Comparison of ENCODE assay signal across 29 cellular contexts in genomic region chr7:155597753-155598140, GRCh38. TPM values are rescaled to one million over a fixed set of nuclear protein-coding genes. Genes with fewer than 3 reads are reported as not detected.
DNase-seq lines count a peak whose midpoint lies in the region; ATAC-seq and TF ChIP-seq lines count a peak whose summit lies in the region.
"Had no signal": no experiment of that assay in that cellular context is flagged by ENCODE, and none has a peak within 500 bp of the region (broad histone marks: within the 10 kb centered on the region; RNA-seq: fewer than 3 reads in every experiment).

No MANE protein-coding gene starts in this region.

- H2BK15ac ChIP-seq in neuronal stem cell (ENCODE audit: low read length): no peak overlapping the region

- no peak overlapping the region for H2AK5ac ChIP-seq in neuronal stem cell (ENCODE audit: low read depth, low read length)

- H3K4me3 ChIP-seq in ascending aorta (no peak overlapping the region), neuronal stem cell (ENCODE audit: low read length in 2 of 2) (no peak overlapping the region)
- H3K4me3 ChIP-seq: adrenal gland, testis had no signal

- no peak overlapping the region for H4K91ac ChIP-seq in neuronal stem cell (ENCODE audit: low read depth, low read length, poor library complexity)

- H3K4me2 ChIP-seq in neuronal stem cell (ENCODE audit: insufficient read depth, low read length, poor library complexity, severe bottlenecking): no peak overlapping the region

- H2AFZ ChIP-seq in neuronal stem cell (ENCODE audit: low read length): no peak overlapping the region

- no peak overlapping the region for H3K14ac ChIP-seq in neuronal stem cell (ENCODE audit: low read length)

- H3K18ac ChIP-seq in neuronal stem cell (ENCODE audit: low read length): no peak overlapping the region

- no peak overlapping the region for H3K4me3 Mint-ChIP-seq in HFFc6
- H3K4me3 Mint-ChIP-seq: activated CD8-positive, alpha-beta T cell treated with anti-CD3 and anti-CD28 coated beads for 36 hours; CD4-positive, alpha-beta T cell; memory B cell; naive thymus-derived CD4-positive, alpha-beta T cell; stimulated activated naive B cell treated with anti-CD40 and anti-IgM and Interleukin-4, amounts not matched to agents 10 μg/mL and 1 μg/mL and 100 μg/mL, for 72 hours had no signal

- H3K4ac ChIP-seq in neuronal stem cell (ENCODE audit: low read length): no peak overlapping the region

- H4K8ac ChIP-seq in neuronal stem cell (ENCODE audit: low read depth, low read length): no peak overlapping the region

- H3K9me3 ChIP-seq in ascending aorta: no peaks in the 10 kb centered on the region
- H3K9me3 ChIP-seq in neuronal stem cell (replicated peaks in 1 of 2; ENCODE audit: control insufficient read depth in 2 of 2, insufficient read depth in 1 of 2, low read depth in 1 of 2, low read length in 2 of 2): no peaks in the 10 kb centered on the region
- H3K9me3 ChIP-seq: adrenal gland, testis had no signal

- H2BK120ac ChIP-seq in neuronal stem cell (ENCODE audit: low read depth, low read length): no peak overlapping the region

- DNase-seq in HuH-7.5 (ENCODE audit: low spot score): peak; percentile 47
- no peak for DNase-seq in epithelial cell of prostate (ENCODE audit: low read depth, low spot score)
- DNase-seq in left lobe of liver (ENCODE audit: low spot score): peak; percentile 61
- DNase-seq in renal cortical epithelial cell (ENCODE audit: low read depth): peak; percentile 94
- no peak for DNase-seq in HFFc6
- DNase-seq in epidermal melanocyte (ENCODE audit: insufficient read length, low spot score): no peak
- no peak for DNase-seq in ascending aorta (ENCODE audit: low spot score in 2 of 2)
- no peak for DNase-seq in neuronal stem cell (ENCODE audit: low spot score)
- DNase-seq: activated CD8-positive, alpha-beta T cell treated with anti-CD3 and anti-CD28 coated beads for 36 hours; activated gamma-delta T cell treated with Interleukin-2 at 50 U/mL for 16 hours; activated T-cell treated with anti-CD3 and anti-CD28 coated beads, Interleukin-2, amount 50 U/mL, for 1 hour; CD4-positive, alpha-beta T cell; dermis blood vessel endothelial cell; foreskin melanocyte; hippocampal formation; Karpas-422; MV-4-11; naive thymus-derived CD4-positive, alpha-beta T cell; NCI-H1694 treated with DMSO at 0.1 percent for 48 hours; NCI-H2227 treated with DMSO at 0.1 percent for 48 hours; NCI-H82; OCI-M1; stimulated activated CD4-positive, alpha-beta T cell treated with anti-CD3 and anti-CD28 coated beads, Interleukin-1b, Interleukin-23, amount 100 ng/mL, for 48 hours; stimulated activated naive B cell treated with anti-CD40 and anti-IgM and Interleukin-4, amounts not matched to agents 10 μg/mL and 1 μg/mL and 100 μg/mL, for 72 hours; testis had no signal

- H2BK12ac ChIP-seq in neuronal stem cell (ENCODE audit: low read length): no peak overlapping the region

- H3K23ac ChIP-seq in neuronal stem cell (ENCODE audit: low read depth, low read length, poor library complexity): no peak overlapping the region

- H3K27me3 Mint-ChIP-seq in HFFc6 (ENCODE audit: insufficient read depth): peaks cover 17% of the 10 kb centered on the region

- no peak overlapping the region for H3K27ac Mint-ChIP-seq in HFFc6
- H3K27ac Mint-ChIP-seq: activated CD8-positive, alpha-beta T cell treated with anti-CD3 and anti-CD28 coated beads for 36 hours; CD4-positive, alpha-beta T cell; memory B cell; naive thymus-derived CD4-positive, alpha-beta T cell; stimulated activated naive B cell treated with anti-CD40 and anti-IgM and Interleukin-4, amounts not matched to agents 10 μg/mL and 1 μg/mL and 100 μg/mL, for 72 hours had no signal

- H2BK5ac ChIP-seq in neuronal stem cell (ENCODE audit: low read length): no peak overlapping the region

- peak; percentile 75 for ATAC-seq in left lobe of liver
- ATAC-seq: naive thymus-derived CD4-positive, alpha-beta T cell; Right ventricle myocardium inferior; stimulated activated naive B cell treated with anti-CD40 and anti-IgM and Interleukin-4, amounts not matched to agents 10 μg/mL and 1 μg/mL and 100 μg/mL, for 72 hours had no signal

- H3K4me1 ChIP-seq in ascending aorta (no peaks in the 10 kb centered on the region), neuronal stem cell (ENCODE audit: control insufficient read depth in 2 of 2, insufficient read depth in 1 of 2, low read depth in 1 of 2, low read length in 2 of 2) (peaks cover 6 to 7% of the 10 kb centered on the region in 2 donors)
- H3K4me1 ChIP-seq: testis had no signal

- TF ChIP-seq CTCF in HFFc6 (IDR thresholded peaks at IDR 0.05) (no peak), ascending aorta (IDR thresholded peaks at IDR 0.05) (no peak)

- H3K9ac ChIP-seq in neuronal stem cell (ENCODE audit: low read depth, low read length, poor library complexity): no peak overlapping the region

- peaks cover 15% of the 10 kb centered on the region; the same call in 1 of the 2 replicates for H3K4me1 Mint-ChIP-seq in HFFc6 (ENCODE audit: low read depth)

- no peaks in the 10 kb centered on the region for H3K27me3 ChIP-seq in ascending aorta
- H3K27me3 ChIP-seq in neuronal stem cell (ENCODE audit: control insufficient read depth in 3 of 3, insufficient read depth in 3 of 3, low read depth in 1 of 3, low read length in 3 of 3): no peaks in the 10 kb centered on the region
- H3K27me3 ChIP-seq: testis had no signal

- intact Hi-C loops in ascending aorta (cut with DNase I): loop anchor here (1.0 to 2.0 kb wide), 2 partner anchors 141 to 171 kb away; no protein-coding TSS in a partner anchor

- H3K36me3 ChIP-seq in ascending aorta: no peaks in the 10 kb centered on the region
- no peaks in the 10 kb centered on the region for H3K36me3 ChIP-seq in neuronal stem cell (replicated peaks in 1 of 2; ENCODE audit: control insufficient read depth in 2 of 2, insufficient read depth in 2 of 2, low read length in 2 of 2)
- H3K36me3 ChIP-seq: adrenal gland had no signal

- no CpG with 5 or more reads among the region's 1 CpG for WGBS in neuronal stem cell (ENCODE audit: extremely low coverage in 2 of 2, insufficient read length in 2 of 2, insufficient replicate concordance in 1 of 2), 2 donors

- H3K79me1 ChIP-seq in neuronal stem cell (ENCODE audit: low read depth, low read length): no peaks in the 10 kb centered on the region

- H3K9me3 Mint-ChIP-seq in HFFc6: no peaks in the 10 kb centered on the region
- H3K9me3 Mint-ChIP-seq: activated CD8-positive, alpha-beta T cell treated with anti-CD3 and anti-CD28 coated beads for 36 hours; CD4-positive, alpha-beta T cell; memory B cell; naive thymus-derived CD4-positive, alpha-beta T cell; stimulated activated naive B cell treated with anti-CD40 and anti-IgM and Interleukin-4, amounts not matched to agents 10 μg/mL and 1 μg/mL and 100 μg/mL, for 72 hours had no signal

- H3K36me3 Mint-ChIP-seq in HFFc6 (ENCODE audit: low read depth): no peaks in the 10 kb centered on the region
- H3K36me3 Mint-ChIP-seq: memory B cell; naive thymus-derived CD4-positive, alpha-beta T cell; stimulated activated naive B cell treated with anti-CD40 and anti-IgM and Interleukin-4, amounts not matched to agents 10 μg/mL and 1 μg/mL and 100 μg/mL, for 72 hours had no signal

- peak overlapping the region; percentile 12 for H3K27ac ChIP-seq in epithelial cell of prostate
- H3K27ac ChIP-seq in ascending aorta: no peak overlapping the region
- no peak overlapping the region for H3K27ac ChIP-seq in neuronal stem cell (replicated peaks; ENCODE audit: low read length)
- H3K27ac ChIP-seq: adrenal gland, testis had no signal

RNA-seq across cellular contexts. Expression of gene RBM33, which starts 46.7 kb away (rescaled TPM):
- total RNA-seq in left lobe of liver (40.6 TPM), renal cortical epithelial cell (12.9 and 47.3 TPM in 2 replicates), ascending aorta (44.2 TPM)
- 10 to 100 TPM; 31.5 to 38.9 (median 34.5) TPM for total RNA-seq in HFFc6 (2021; fragmentation: NEBNext Ultra II Directional; extraction: Animal tissue kit (Norgen Biotek cat#: 25700))
- 39.8 TPM for polyA plus RNA-seq in neuronal stem cell (2013, experiment 1 of 2)
- 40.0 TPM for polyA plus RNA-seq in neuronal stem cell (2013, experiment 2 of 2)

RNA-seq across cellular contexts. Expression of gene CNPY1, which starts 51.4 kb away (rescaled TPM):
- total RNA-seq in left lobe of liver: not detected
- not detected in 2 replicates for total RNA-seq in renal cortical epithelial cell
- not detected for total RNA-seq in HFFc6 (2021; fragmentation: NEBNext Ultra II Directional; extraction: Animal tissue kit (Norgen Biotek cat#: 25700))
- not detected for total RNA-seq in ascending aorta
- polyA plus RNA-seq in neuronal stem cell (2013, experiment 1 of 2): not detected
- not detected for polyA plus RNA-seq in neuronal stem cell (2013, experiment 2 of 2)
- total RNA-seq: activated CD8-positive, alpha-beta T cell treated with anti-CD3 and anti-CD28 coated beads for 36 hours; adrenal gland; cardiac septum; CD4-positive, alpha-beta T cell; dermis blood vessel endothelial cell; naive thymus-derived CD4-positive, alpha-beta T cell; Right ventricle myocardium inferior had no signal
- polyA plus RNA-seq: adrenal gland; naive thymus-derived CD4-positive, alpha-beta T cell had no signal

Comparison
In these comparisons a context has a peak if more than half of its experiments do, and no peak if none do; other contexts are left out.
1. DNase-seq: peak in HuH-7.5 (single experiment), left lobe of liver (single experiment) and renal cortical epithelial cell (single experiment); none in epithelial cell of prostate (single experiment), HFFc6 (single experiment), epidermal melanocyte (single experiment), ascending aorta (0 of 2) and neuronal stem cell (single experiment).